Comparison of ENCODE assay signal across 19 cellular contexts in genomic region chr5:3818612-3819011, GRCh38.
"Had no signal": no experiment of that assay in that cellular context is flagged by ENCODE, and none has a peak within 500 bp of the region (broad histone marks: within the 10 kb centered on the region; RNA-seq: fewer than 3 reads in every experiment).

No MANE protein-coding gene starts in this region.

- H3K4me1 ChIP-seq: lower lobe of right lung, right atrium auricular region, sigmoid colon, stomach, transverse colon had no signal

- H3K27me3 Mint-ChIP-seq: memory B cell had no signal

- H3K9me3 ChIP-seq: left ventricle myocardium inferior, lower lobe of right lung, right atrium auricular region, sigmoid colon, stomach, thoracic aorta, transverse colon had no signal

- H3K4me3 Mint-ChIP-seq: memory B cell had no signal

- FAIRE-seq: endometrium, frontal cortex, kidney had no signal

- H3K36me3 ChIP-seq: left ventricle myocardium inferior, lower lobe of right lung, right atrium auricular region, sigmoid colon, stomach, thoracic aorta, transverse colon had no signal

- H3K27me3 ChIP-seq: right atrium auricular region, sigmoid colon, stomach, transverse colon had no signal

- ATAC-seq: esophagus mucosa, left cardiac atrium, lower lobe of right lung had no signal

- H3K4me1 Mint-ChIP-seq: memory B cell had no signal

- H3K27ac ChIP-seq: left ventricle myocardium inferior, lower lobe of right lung, right atrium auricular region, sigmoid colon, skin epidermis, stomach, thoracic aorta, transverse colon had no signal

- H3K36me3 Mint-ChIP-seq: memory B cell had no signal

- H3K4me3 ChIP-seq: left ventricle myocardium inferior, lower lobe of right lung, right atrium auricular region, sigmoid colon, skin epidermis, stomach, thoracic aorta, transverse colon had no signal

- H3K27ac Mint-ChIP-seq: memory B cell had no signal

- DNase-seq: effector memory CD4-positive, alpha-beta T cell; kidney; left cardiac atrium; left ventricle myocardium inferior; lower lobe of right lung; midbrain; posterior cingulate gyrus; sigmoid colon; stimulated activated naive CD4-positive, alpha-beta T cell; stomach; substantia nigra; transverse colon had no signal
